ENCODE assay signal across 9 cellular contexts in genomic region chr7:137981175-137981574, GRCh38. TPM values are rescaled to one million over a fixed set of nuclear protein-coding genes. Genes with fewer than 3 reads are reported as not detected.
A peak's percentile ranks its signal among the peaks of the same experiment; 100 is the strongest.
ATAC-seq lines count a peak whose summit lies in the region.
"Had no signal": no experiment of that assay in that cellular context is flagged by ENCODE, and none has a peak within 500 bp of the region (broad histone marks: within the 10 kb centered on the region; RNA-seq: fewer than 3 reads in every experiment).

No MANE protein-coding gene starts in this region.

- peaks cover 9 to 24% of the 10 kb centered on the region in 2 donors for H3K4me1 ChIP-seq in esophagus (ENCODE audit: control insufficient read depth in 2 of 2, insufficient read depth in 2 of 2, low read length in 1 of 2)

- H3K27ac ChIP-seq in esophagus (ENCODE audit: low read depth in 2 of 2, low read length in 1 of 2) (peak overlapping the region; percentile 58), skin epidermis (peak overlapping the region in 11 of 21 experiments; percentile 1 to 67 (median 22))

- no peaks in the 10 kb centered on the region for H3K36me3 ChIP-seq in esophagus (ENCODE audit: control insufficient read depth in 2 of 2, insufficient read depth in 2 of 2, low read length in 1 of 2)

- H3K4me3 ChIP-seq in GM08714 (ENCODE audit: low read length) (peak overlapping the region; percentile 42; the same call in 1 of the 2 replicates), esophagus (ENCODE audit: low read depth in 1 of 2, low read length in 2 of 2) (no peak overlapping the region), skin epidermis (no peak overlapping the region)
- H3K4me3 ChIP-seq: K562 had no signal

- ATAC-seq in HG03432 (IDR thresholded peaks at IDR 0.05; ENCODE audit: unreplicated experiment) (peak; percentile 7), HG03159 (IDR thresholded peaks at IDR 0.05; ENCODE audit: unreplicated experiment) (no peak), GM19397 (IDR thresholded peaks at IDR 0.05; ENCODE audit: unreplicated experiment) (no peak), HG02588 (IDR thresholded peaks at IDR 0.05; ENCODE audit: unreplicated experiment) (no peak), HG03045 (IDR thresholded peaks at IDR 0.05; ENCODE audit: unreplicated experiment) (no peak)
- ATAC-seq: K562 had no signal

- H3K9me3 ChIP-seq in esophagus (ENCODE audit: control insufficient read depth in 2 of 2, insufficient read depth in 1 of 2, low read depth in 1 of 2, low read length in 1 of 2) = no peaks in the 10 kb centered on the region

- H3K27me3 ChIP-seq in esophagus (ENCODE audit: control insufficient read depth in 1 of 2, insufficient read depth in 2 of 2, low read length in 2 of 2) = no peaks in the 10 kb centered on the region

RNA-seq across cellular contexts. Expression of gene CREB3L2, which starts 20.7 kb away (rescaled TPM):
- 1 to 10 TPM; 4.9 to 7.3 TPM for polyA plus RNA-seq in esophagus
